Comparison of ENCODE assay signal across 20 cellular contexts in the genomic region with DNA sequence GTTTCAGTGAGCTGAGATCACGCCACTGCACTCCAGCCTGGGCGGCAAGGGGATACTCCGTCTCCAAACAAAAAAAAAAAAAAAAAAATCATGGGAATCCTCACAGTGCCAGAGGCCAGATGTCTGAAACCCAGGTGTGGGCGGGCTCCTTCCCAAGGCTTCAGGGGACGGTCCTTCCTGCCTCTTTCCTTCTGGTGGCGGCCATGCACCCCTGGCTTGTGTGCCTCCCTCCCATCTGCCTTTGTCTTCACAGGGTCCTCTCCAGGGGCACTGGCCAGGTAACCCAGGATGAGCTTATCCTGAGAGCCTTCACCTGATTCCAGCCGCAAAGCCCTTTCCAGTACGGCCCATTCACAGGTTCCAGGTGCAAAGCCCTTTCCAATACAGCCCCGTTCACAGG. TPM values are rescaled to one million over a fixed set of nuclear protein-coding genes. Genes with fewer than 3 reads are reported as not detected.
DNase-seq lines count a peak whose midpoint lies in the region; ATAC-seq and TF ChIP-seq lines count a peak whose summit lies in the region.
"Had no signal": no experiment of that assay in that cellular context is flagged by ENCODE, and none has a peak within 500 bp of the region (broad histone marks: within the 10 kb centered on the region; RNA-seq: fewer than 3 reads in every experiment).

No MANE protein-coding gene starts in this region.

- H3K4me1 ChIP-seq in heart right ventricle (no peaks in the 10 kb centered on the region), sigmoid colon (no peaks in the 10 kb centered on the region), colonic mucosa (no peaks in the 10 kb centered on the region)
- H3K4me1 ChIP-seq: A549 had no signal

- no peaks in the 10 kb centered on the region for H3K36me3 ChIP-seq in heart right ventricle
- no peaks in the 10 kb centered on the region for H3K36me3 ChIP-seq in sigmoid colon
- H3K36me3 ChIP-seq in colonic mucosa: no peaks in the 10 kb centered on the region

- TF ChIP-seq EP300 in sigmoid colon (IDR thresholded peaks at IDR 0.05): no peak

- ATAC-seq in heart right ventricle: no peak
- ATAC-seq: A549 had no signal

- TF ChIP-seq CTCF in heart right ventricle (IDR thresholded peaks at IDR 0.05) (no peak), sigmoid colon (IDR thresholded peaks at IDR 0.05) (no peak), foreskin fibroblast (IDR thresholded peaks at IDR 0.05; ENCODE audit: low read depth, low read length) (no peak), colonic mucosa (IDR thresholded peaks at IDR 0.05) (no peak)

- H3K27me3 ChIP-seq in heart right ventricle: no peaks in the 10 kb centered on the region
- no peaks in the 10 kb centered on the region for H3K27me3 ChIP-seq in sigmoid colon
- H3K27me3 ChIP-seq in colonic mucosa: no peaks in the 10 kb centered on the region

- H3K9me3 ChIP-seq in heart right ventricle: no peaks in the 10 kb centered on the region
- no peaks in the 10 kb centered on the region for H3K9me3 ChIP-seq in sigmoid colon
- H3K9me3 ChIP-seq in colonic mucosa: no peaks in the 10 kb centered on the region
- H3K9me3 ChIP-seq: A549 had no signal

- H3K27ac ChIP-seq in heart right ventricle (no peak overlapping the region), sigmoid colon (no peak overlapping the region), colonic mucosa (no peak overlapping the region)
- H3K27ac ChIP-seq: PC-9 had no signal

- H3K9ac ChIP-seq in colonic mucosa (ENCODE audit: low read depth in 2 of 2, low read length in 2 of 2): no peak overlapping the region

- WGBS in heart right ventricle, 2 donors: 92 to 96% methylated on average over 8 to 9 of the region's 9 CpGs
- 89 to 91% methylated on average over 9 of the region's 9 CpGs for WGBS in sigmoid colon, 2 donors

- peak; percentile 68 for DNase-seq in cardiac septum (ENCODE audit: low spot score)
- DNase-seq in heart right ventricle: no peak
- peak; percentile 77 for DNase-seq in mesenteric fat pad (ENCODE audit: low spot score)
- peak; percentile 46 for DNase-seq in sigmoid colon
- DNase-seq in NCI-H2227 (lab: John Stamatoyannopoulos, UW; ENCODE audit: unreplicated experiment): no peak
- DNase-seq in foreskin fibroblast: no peak
- no peak for DNase-seq in colonic mucosa
- DNase-seq: GDM1, GOT3, KG1, NCI-H1092, NCI-H1436, NCI-H187 treated with DMSO at 0.1 percent for 48 hours, NCI-H2227 treated with DMSO at 0.1 percent for 48 hours, NCI-H510A treated with DMSO at 0.1 percent for 48 hours, NCI-H748 treated with DMSO at 0.1 percent for 48 hours, PC-9, RPMI8226 had no signal

- intact Hi-C loops in cardiac septum (cut with DNase I) (no loop called here), heart right ventricle (cut with DNase I) (no loop called here), sigmoid colon (cut with DNase I) (no loop called here), colonic mucosa (cut with DNase I) (no loop called here)

- no peak for TF ChIP-seq POLR2A in sigmoid colon (IDR thresholded peaks at IDR 0.05)

- H3K4me3 ChIP-seq in heart right ventricle (no peak overlapping the region), sigmoid colon (no peak overlapping the region), foreskin fibroblast (ENCODE audit: low read depth in 1 of 2, low read length in 2 of 2) (no peak overlapping the region), colonic mucosa (no peak overlapping the region)
- H3K4me3 ChIP-seq: A549, PC-9 had no signal

RNA-seq across cellular contexts. Expression of a gene that starts 40.9 kb away (rescaled TPM):
- total RNA-seq in cardiac septum: 291 TPM
- 100 to 1,000 TPM; 161 to 287 (median 185) TPM for total RNA-seq in heart right ventricle
- 100 to 1,000 TPM; 104 to 156 TPM for polyA plus RNA-seq in heart right ventricle
- total RNA-seq in mesenteric fat pad: 82.5 TPM
- total RNA-seq in sigmoid colon: 10 to 100 TPM in 3 of 4 donors, 1 to 10 TPM in 1; 7.2 to 30.7 (median 23.7) TPM
- polyA plus RNA-seq in sigmoid colon: 10 to 100 TPM in 1 of 3 donors, 1 to 10 TPM in 2; 3.0 to 15.8 (median 7.2) TPM
- total RNA-seq in colonic mucosa: 10 to 100 TPM; 19.0 to 23.1 TPM
- polyA plus RNA-seq: CD14-positive monocyte had no signal

Comparison
In these comparisons a context has a peak if more than half of its experiments do, and no peak if none do; other contexts are left out.
1. DNase-seq: peak in cardiac septum (single experiment), mesenteric fat pad (single experiment) and sigmoid colon (single experiment); none in heart right ventricle (0 of 2), NCI-H2227 (single experiment), foreskin fibroblast (0 of 2) and colonic mucosa (single experiment).